ENCODE assay signal across 34 cellular contexts in genomic region chr5:79526928-79527327, GRCh38.
"Had no signal": no experiment of that assay in that cellular context is flagged by ENCODE, and none has a peak within 500 bp of the region (broad histone marks: within the 10 kb centered on the region; RNA-seq: fewer than 3 reads in every experiment).

No MANE protein-coding gene starts in this region.

- H3K27me3 ChIP-seq: MG63 had no signal

- H3K9me3 ChIP-seq: MG63 had no signal

- H3K27ac ChIP-seq: KMS-11 had no signal

- H3K36me3 ChIP-seq: MG63 had no signal

- H3K4me3 ChIP-seq: MG63 had no signal

- DNase-seq: Karpas-422, Kasumi-1, KG1, MG63, MM.1S, MV-4-11, NCI-H1048, NCI-H1092, NCI-H1092 treated with DMSO at 0.1 percent for 48 hours, NCI-H1105, NCI-H1105 treated with DMSO at 0.1 percent for 48 hours, NCI-H1417, NCI-H1417 treated with DMSO at 0.1 percent for 48 hours, NCI-H1436, NCI-H1436 treated with DMSO at 0.1 percent for 48 hours, NCI-H146, NCI-H1694, NCI-H1694 treated with DMSO at 0.1 percent for 48 hours, NCI-H187, NCI-H187 treated with DMSO at 0.1 percent for 48 hours, NCI-H1930, NCI-H2029, NCI-H2081, NCI-H2081 treated with DMSO at 0.1 percent for 48 hours, NCI-H2107, NCI-H2171, NCI-H2171 treated with DMSO at 0.1 percent for 48 hours, NCI-H2227 treated with DMSO at 0.1 percent for 48 hours, NCI-H226, NCI-H345, NCI-H446, NCI-H446 treated with DMSO at 0.1 percent for 48 hours, NCI-H510A had no signal
